In genomic region chr2:74379851-74380789, GRCh38 we compare ENCODE assay signal across 8 cellular contexts. TPM values are rescaled to one million over a fixed set of nuclear protein-coding genes. Genes with fewer than 3 reads are reported as not detected.
A peak's percentile ranks its signal among the peaks of the same experiment; 100 is the strongest.
DNase-seq lines count a peak whose midpoint lies in the region; ATAC-seq and TF ChIP-seq lines count a peak whose summit lies in the region.

Gene DCTN1, minus strand, starts transcription at chr2:74380311. Its CDS starts 274 bp downstream, at chr2:74380037.

- TF ChIP-seq CTCF in tibial artery (IDR thresholded peaks at IDR 0.05), result no peak

- ATAC-seq in GM21526 (IDR thresholded peaks at IDR 0.05; ENCODE audit: low FRiP score, unreplicated experiment), result no peak

- peak within 1 kb of the TSS; percentile 2 for H3K4me3 Mint-ChIP-seq in activated T-helper 1 cell treated with anti-CD3 and anti-CD28 coated beads, Interleukin-12 subunit alpha, Interleukin-12 subunit beta, Interleukin-2, Interleukin-4 antibody, amounts not matched to agents 30 ng/mL and 10 ng/mL and 1 ng/mL, durations not matched to agents 14 hours and 24 hours and 36 hours

- H3K27me3 Mint-ChIP-seq in activated T-helper 1 cell treated with anti-CD3 and anti-CD28 coated beads, Interleukin-12 subunit alpha, Interleukin-12 subunit beta, Interleukin-2, Interleukin-4 antibody, amounts not matched to agents 30 ng/mL and 10 ng/mL and 1 ng/mL, durations not matched to agents 14 hours and 24 hours and 36 hours (ENCODE audit: insufficient read depth), result no peaks in the 10 kb centered on the region

- intact Hi-C loops in activated T-helper 1 cell treated with anti-CD3 and anti-CD28 coated beads, Interleukin-12 subunit alpha, Interleukin-12 subunit beta, Interleukin-2, Interleukin-4 antibody, amounts not matched to agents 30 ng/mL and 10 ng/mL and 1 ng/mL, durations not matched to agents 14 hours and 24 hours and 36 hours (cut with micrococcal nuclease), result no loop called here
- intact Hi-C loops in tibial artery (cut with DNase I; ENCODE audit: low total_unique reads), result no loop called here

- peak; percentile 72 for DNase-seq in ELR (ENCODE audit: low read depth)
- DNase-seq in activated T-helper 1 cell treated with anti-CD3 and anti-CD28 coated beads, Interleukin-12 subunit alpha, Interleukin-12 subunit beta, Interleukin-2, Interleukin-4 antibody, amounts not matched to agents 30 ng/mL and 10 ng/mL and 1 ng/mL, durations not matched to agents 14 hours and 24 hours and 36 hours (ENCODE audit: low spot score), result no peak
- DNase-seq in fibroblast of peridontal ligament (ENCODE audit: extremely low read depth), result peak; percentile 66
- DNase-seq in tibial artery, result no peak
- no peak for DNase-seq in NCI-H1048 (lab: John Stamatoyannopoulos, UW)

- H3K27me3 ChIP-seq in HUES6 (ENCODE audit: control insufficient read depth, insufficient read depth, low read length), result no peaks in the 10 kb centered on the region
- no peaks in the 10 kb centered on the region for H3K27me3 ChIP-seq in mucosa of stomach (ENCODE audit: control insufficient read depth, insufficient read depth, low read length)
- H3K27me3 ChIP-seq in tibial artery, result no peaks in the 10 kb centered on the region

- H3K9me3 Mint-ChIP-seq in activated T-helper 1 cell treated with anti-CD3 and anti-CD28 coated beads, Interleukin-12 subunit alpha, Interleukin-12 subunit beta, Interleukin-2, Interleukin-4 antibody, amounts not matched to agents 30 ng/mL and 10 ng/mL and 1 ng/mL, durations not matched to agents 14 hours and 24 hours and 36 hours, result no peaks in the 10 kb centered on the region

- H3K36me3 Mint-ChIP-seq in activated T-helper 1 cell treated with anti-CD3 and anti-CD28 coated beads, Interleukin-12 subunit alpha, Interleukin-12 subunit beta, Interleukin-2, Interleukin-4 antibody, amounts not matched to agents 30 ng/mL and 10 ng/mL and 1 ng/mL, durations not matched to agents 14 hours and 24 hours and 36 hours (ENCODE audit: low read depth), result peaks cover 8% of the 10 kb centered on the region

- H3K36me3 ChIP-seq in HUES6 (ENCODE audit: control insufficient read depth, insufficient read depth, low read length), result peaks cover 34% of the 10 kb centered on the region
- H3K36me3 ChIP-seq in mucosa of stomach (ENCODE audit: control insufficient read depth, insufficient read depth, low read length), result peaks cover 15% of the 10 kb centered on the region
- peaks cover 5 to 29% (median 25%) of the 10 kb centered on the region in 3 donors for H3K36me3 ChIP-seq in tibial artery

- H3K9me3 ChIP-seq in HUES6 (ENCODE audit: control insufficient read depth, insufficient read depth, low read depth, low read length) (no peaks in the 10 kb centered on the region), mucosa of stomach (ENCODE audit: control insufficient read depth, low read length) (no peaks in the 10 kb centered on the region), tibial artery (no peaks in the 10 kb centered on the region)

- no peak within 1 kb of the TSS for H3K27ac Mint-ChIP-seq in activated T-helper 1 cell treated with anti-CD3 and anti-CD28 coated beads, Interleukin-12 subunit alpha, Interleukin-12 subunit beta, Interleukin-2, Interleukin-4 antibody, amounts not matched to agents 30 ng/mL and 10 ng/mL and 1 ng/mL, durations not matched to agents 14 hours and 24 hours and 36 hours

- H3K4me1 ChIP-seq in HUES6 (ENCODE audit: control insufficient read depth, insufficient read depth, low read length) (peaks cover 22% of the 10 kb centered on the region), mucosa of stomach (ENCODE audit: control insufficient read depth, insufficient read depth, low read length) (peaks cover 34% of the 10 kb centered on the region), tibial artery (peaks cover 6 to 67% (median 45%) of the 10 kb centered on the region in 4 donors)

- peak within 1 kb of the TSS; percentile 44 for H3K4me3 ChIP-seq in HUES6 (ENCODE audit: low read depth, low read length)
- H3K4me3 ChIP-seq in mucosa of stomach (ENCODE audit: low read length), result peak within 1 kb of the TSS; percentile 43
- H3K4me3 ChIP-seq in tibial artery, result peak within 1 kb of the TSS; percentile 42 to 54

- H3K9ac ChIP-seq in HUES6 (ENCODE audit: low read length) (peak within 1 kb of the TSS; percentile 41), mucosa of stomach (ENCODE audit: low read length) (peak within 1 kb of the TSS; percentile 62)

- H3K27ac ChIP-seq in HUES6 (ENCODE audit: low read depth, low read length), result no peak within 1 kb of the TSS
- H3K27ac ChIP-seq in tibial artery, result peak within 1 kb of the TSS; percentile 43 to 52

- H3K4me1 Mint-ChIP-seq in activated T-helper 1 cell treated with anti-CD3 and anti-CD28 coated beads, Interleukin-12 subunit alpha, Interleukin-12 subunit beta, Interleukin-2, Interleukin-4 antibody, amounts not matched to agents 30 ng/mL and 10 ng/mL and 1 ng/mL, durations not matched to agents 14 hours and 24 hours and 36 hours (ENCODE audit: low read depth), result peaks cover 22% of the 10 kb centered on the region

RNA-seq across cellular contexts. Expression of gene DCTN1, which starts in this region (rescaled TPM):
- total RNA-seq in activated T-helper 1 cell treated with anti-CD3 and anti-CD28 coated beads, Interleukin-12 subunit alpha, Interleukin-12 subunit beta, Interleukin-2, Interleukin-4 antibody, amounts not matched to agents 30 ng/mL and 10 ng/mL and 1 ng/mL, durations not matched to agents 14 hours and 24 hours and 36 hours, result 83.0 and 84.0 TPM in 2 replicates

Comparison
In these comparisons a context has a peak if more than half of its experiments do, and no peak if none do; other contexts are left out.
1. DNase-seq: peak in ELR (single experiment) and fibroblast of peridontal ligament (single experiment); none in activated T-helper 1 cell treated with anti-CD3 and anti-CD28 coated beads, Interleukin-12 subunit alpha, Interleukin-12 subunit beta, Interleukin-2, Interleukin-4 antibody, amounts not matched to agents 30 ng/mL and 10 ng/mL and 1 ng/mL, durations not matched to agents 14 hours and 24 hours and 36 hours (single experiment), tibial artery (0 of 2) and NCI-H1048 (single experiment).
2. Peak in every context shown above with its lines, with median percentiles within 50 percentile points of each other: H3K4me3 ChIP-seq.